In genomic region chr10:97016728-97017473, GRCh38 we compare ENCODE assay signal across 8 cellular contexts.
DNase-seq lines count a peak whose midpoint lies in the region; ATAC-seq and TF ChIP-seq lines count a peak whose summit lies in the region.

No MANE protein-coding gene starts in this region.

- no peaks in the 10 kb centered on the region for H3K27me3 Mint-ChIP-seq in naive B cell

- H3K27ac Mint-ChIP-seq in naive B cell: peak overlapping the region in 4 of 6 donors; percentile 4 to 90 (median 66)

- no peak for DNase-seq in naive B cell
- DNase-seq in tibial nerve (ENCODE audit: low spot score in 2 of 2): no peak
- DNase-seq in NCI-H82 (lab: John Stamatoyannopoulos, UW): no peak
- DNase-seq in vagina (ENCODE audit: extremely low spot score in 2 of 2): no peak
- no peak for DNase-seq in NCI-H524 treated with DMSO at 0.1 percent for 48 hours (lab: John Stamatoyannopoulos, UW)

- 70 to 73% methylated on average over 13 to 15 of the region's 15 CpGs for WGBS in tibial nerve, 2 donors

- H3K27ac ChIP-seq in KOPT-K1 (ENCODE audit: low read depth, low read length, poor library complexity, severe bottlenecking) (peak overlapping the region; percentile 63), tibial nerve (no peak overlapping the region), vagina (no peak overlapping the region)

- H3K9me3 Mint-ChIP-seq in naive B cell: no peaks in the 10 kb centered on the region

- no peaks in the 10 kb centered on the region for H3K36me3 Mint-ChIP-seq in naive B cell

- peak overlapping the region in 3 of 8 donors; percentile 27 to 58 (median 36) for H3K4me3 Mint-ChIP-seq in naive B cell

- no peak for TF ChIP-seq EP300 in tibial nerve (IDR thresholded peaks at IDR 0.05)

- TF ChIP-seq CTCF in tibial nerve (IDR thresholded peaks at IDR 0.05): no peak
- TF ChIP-seq CTCF in vagina (IDR thresholded peaks at IDR 0.05): no peak

- H3K9me3 ChIP-seq in KOPT-K1 (ENCODE audit: insufficient read depth, low read length, poor library complexity, severe bottlenecking) (no peaks in the 10 kb centered on the region), tibial nerve (no peaks in the 10 kb centered on the region), vagina (no peaks in the 10 kb centered on the region)

- H3K4me1 Mint-ChIP-seq in naive B cell: peaks cover 7 to 10% (median 8%) of the 10 kb centered on the region in 3 donors

- TF ChIP-seq POLR2A in tibial nerve (IDR thresholded peaks at IDR 0.05) (no peak), vagina (IDR thresholded peaks at IDR 0.05) (no peak)

- H3K36me3 ChIP-seq in KOPT-K1 (ENCODE audit: insufficient read depth, low read length): peaks cover 81% of the 10 kb centered on the region
- no peaks in the 10 kb centered on the region for H3K36me3 ChIP-seq in tibial nerve
- H3K36me3 ChIP-seq in vagina: no peaks in the 10 kb centered on the region

- H3K27me3 ChIP-seq in tibial nerve (no peaks in the 10 kb centered on the region), vagina (no peaks in the 10 kb centered on the region)

- intact Hi-C loops in vagina (cut with DNase I): no loop called here

- H3K4me1 ChIP-seq in tibial nerve (peaks cover 0 to 13% (median 5%) of the 10 kb centered on the region in 4 donors), vagina (peaks cover 5% of the 10 kb centered on the region)

- no peak overlapping the region for H3K4me3 ChIP-seq in tibial nerve
- no peak overlapping the region for H3K4me3 ChIP-seq in vagina

- ATAC-seq in GM18511 (IDR thresholded peaks at IDR 0.05; ENCODE audit: unreplicated experiment) (peak; percentile 86), GM21576 (IDR thresholded peaks at IDR 0.05; ENCODE audit: unreplicated experiment) (peak; percentile 83), naive B cell (ENCODE audit: low read depth in 2 of 2) (no peak)

Comparison
In these comparisons a context has a peak if more than half of its experiments do, and no peak if none do; other contexts are left out.
1. ATAC-seq: peak in GM18511 (single experiment) and GM21576 (single experiment); none in naive B cell (0 of 2).